8 cellular contexts compared by ENCODE assay signal in the genomic region with DNA sequence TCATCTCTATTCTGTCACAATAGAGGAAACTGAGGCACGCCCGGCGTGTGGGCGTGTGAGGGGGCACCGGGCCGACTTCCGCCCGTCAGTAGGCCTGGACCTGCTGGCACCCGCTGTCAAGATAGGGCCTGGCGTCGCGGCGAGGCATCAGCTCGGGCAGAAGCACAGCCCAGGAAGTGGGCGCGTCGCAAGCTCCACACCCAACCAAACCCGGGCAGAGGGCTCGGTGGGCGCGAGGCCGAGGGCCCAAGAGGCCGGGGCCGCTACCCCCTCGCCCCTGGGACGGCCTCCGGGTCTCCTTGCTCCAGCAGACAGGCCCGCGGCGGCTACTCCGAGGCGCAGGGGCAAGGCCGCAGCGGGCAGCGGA.
A peak's percentile ranks its signal among the peaks of the same experiment; 100 is the strongest.
DNase-seq lines count a peak whose midpoint lies in the region; ATAC-seq lines count a peak whose summit lies in the region.

No MANE protein-coding gene starts in this region.

- DNase-seq in activated T-cell treated with anti-CD3 and anti-CD28 coated beads, Interleukin-2, amount 50 U/mL, for 24 hours: no peak
- no peak for DNase-seq in activated T-cell treated with anti-CD3 and anti-CD28 coated beads, Interleukin-2, amount 50 U/mL, for 1 hour
- DNase-seq in activated T-helper 2 cell treated with anti-CD3 and anti-CD28 coated beads, Interferon-gamma antibody, Interleukin-2, Interleukin-4, amounts not matched to agents 10 μg/mL and 5 μg/mL and 100 μg/mL, durations not matched to agents 14 hours and 24 hours and 36 hours (ENCODE audit: low spot score): no peak
- no peak for DNase-seq in right cardiac atrium
- DNase-seq in stimulated activated effector memory CD8-positive, alpha-beta T cell treated with anti-CD3 and anti-CD28 coated beads, Interleukin-12 subunit alpha, Interleukin-12 subunit beta, amount 100 ng/mL, for 72 hours (ENCODE audit: low spot score in 2 of 2): no peak
- DNase-seq in NCI-H1930 (lab: John Stamatoyannopoulos, UW): no peak
- DNase-seq in NCI-H526 (lab: John Stamatoyannopoulos, UW): no peak

- H3K4me3 Mint-ChIP-seq in activated T-cell treated with anti-CD3 and anti-CD28 coated beads, Interleukin-2, amount 50 U/mL, for 24 hours: peak overlapping the region; percentile 87
- peak overlapping the region; percentile 40 for H3K4me3 Mint-ChIP-seq in activated T-helper 2 cell treated with anti-CD3 and anti-CD28 coated beads, Interferon-gamma antibody, Interleukin-2, Interleukin-4, amounts not matched to agents 10 μg/mL and 5 μg/mL and 100 μg/mL, durations not matched to agents 14 hours and 24 hours and 36 hours (ENCODE audit: low read depth)
- H3K4me3 Mint-ChIP-seq in stimulated activated effector memory CD8-positive, alpha-beta T cell treated with anti-CD3 and anti-CD28 coated beads, Interleukin-12 subunit alpha, Interleukin-12 subunit beta, amount 100 ng/mL, for 72 hours: peak overlapping the region; percentile 85

- ATAC-seq in HG03066 (IDR thresholded peaks at IDR 0.05; ENCODE audit: low read depth, unreplicated experiment) (peak; percentile 17), right cardiac atrium (peak; percentile 67 to 74)
- ATAC-seq in stimulated activated effector memory CD8-positive, alpha-beta T cell treated with anti-CD3 and anti-CD28 coated beads, Interleukin-12 subunit alpha, Interleukin-12 subunit beta, amount 100 ng/mL, for 72 hours: peak; percentile 73

- peak overlapping the region; percentile 96 for H3K27ac ChIP-seq in right cardiac atrium (ENCODE audit: low read length)

- H3K27ac Mint-ChIP-seq in activated T-cell treated with anti-CD3 and anti-CD28 coated beads, Interleukin-2, amount 50 U/mL, for 24 hours: peak overlapping the region; percentile 97
- peak overlapping the region; percentile 58 for H3K27ac Mint-ChIP-seq in activated T-helper 2 cell treated with anti-CD3 and anti-CD28 coated beads, Interferon-gamma antibody, Interleukin-2, Interleukin-4, amounts not matched to agents 10 μg/mL and 5 μg/mL and 100 μg/mL, durations not matched to agents 14 hours and 24 hours and 36 hours
- H3K27ac Mint-ChIP-seq in stimulated activated effector memory CD8-positive, alpha-beta T cell treated with anti-CD3 and anti-CD28 coated beads, Interleukin-12 subunit alpha, Interleukin-12 subunit beta, amount 100 ng/mL, for 72 hours: peak overlapping the region; percentile 97

- H3K27me3 ChIP-seq in right cardiac atrium (ENCODE audit: control insufficient read depth, insufficient read depth): no peaks in the 10 kb centered on the region

- H3K9me3 ChIP-seq in right cardiac atrium (ENCODE audit: control insufficient read depth, low read length): no peaks in the 10 kb centered on the region

- no peaks in the 10 kb centered on the region for H3K27me3 Mint-ChIP-seq in activated T-cell treated with anti-CD3 and anti-CD28 coated beads, Interleukin-2, amount 50 U/mL, for 24 hours
- H3K27me3 Mint-ChIP-seq in activated T-helper 2 cell treated with anti-CD3 and anti-CD28 coated beads, Interferon-gamma antibody, Interleukin-2, Interleukin-4, amounts not matched to agents 10 μg/mL and 5 μg/mL and 100 μg/mL, durations not matched to agents 14 hours and 24 hours and 36 hours (ENCODE audit: low read depth): peaks cover 8% of the 10 kb centered on the region

- peaks cover 6% of the 10 kb centered on the region for H3K36me3 Mint-ChIP-seq in activated T-cell treated with anti-CD3 and anti-CD28 coated beads, Interleukin-2, amount 50 U/mL, for 24 hours (ENCODE audit: low read depth)
- H3K36me3 Mint-ChIP-seq in activated T-helper 2 cell treated with anti-CD3 and anti-CD28 coated beads, Interferon-gamma antibody, Interleukin-2, Interleukin-4, amounts not matched to agents 10 μg/mL and 5 μg/mL and 100 μg/mL, durations not matched to agents 14 hours and 24 hours and 36 hours (ENCODE audit: low read depth): peaks cover 4% of the 10 kb centered on the region
- H3K36me3 Mint-ChIP-seq in stimulated activated effector memory CD8-positive, alpha-beta T cell treated with anti-CD3 and anti-CD28 coated beads, Interleukin-12 subunit alpha, Interleukin-12 subunit beta, amount 100 ng/mL, for 72 hours: peaks cover 12% of the 10 kb centered on the region

- H3K4me1 Mint-ChIP-seq in activated T-cell treated with anti-CD3 and anti-CD28 coated beads, Interleukin-2, amount 50 U/mL, for 24 hours (ENCODE audit: low read depth): peaks cover 55% of the 10 kb centered on the region
- peaks cover 41% of the 10 kb centered on the region for H3K4me1 Mint-ChIP-seq in activated T-helper 2 cell treated with anti-CD3 and anti-CD28 coated beads, Interferon-gamma antibody, Interleukin-2, Interleukin-4, amounts not matched to agents 10 μg/mL and 5 μg/mL and 100 μg/mL, durations not matched to agents 14 hours and 24 hours and 36 hours (ENCODE audit: low read depth)
- peaks cover 49% of the 10 kb centered on the region for H3K4me1 Mint-ChIP-seq in stimulated activated effector memory CD8-positive, alpha-beta T cell treated with anti-CD3 and anti-CD28 coated beads, Interleukin-12 subunit alpha, Interleukin-12 subunit beta, amount 100 ng/mL, for 72 hours

- intact Hi-C loops in activated T-helper 2 cell treated with anti-CD3 and anti-CD28 coated beads, Interferon-gamma antibody, Interleukin-2, Interleukin-4, amounts not matched to agents 10 μg/mL and 5 μg/mL and 100 μg/mL, durations not matched to agents 14 hours and 24 hours and 36 hours (cut with micrococcal nuclease): loop anchor here (1.0 to 10.0 kb wide), 10 partner anchors 41 to 658 kb away; a partner anchor contains a TSS
- intact Hi-C loops in right cardiac atrium (cut with DNase I): loop anchor here in 2 of 4 donors (10.0 kb wide), 2 partner anchors 82 to 432 kb away; a partner anchor contains a TSS

- H3K9me3 Mint-ChIP-seq in activated T-cell treated with anti-CD3 and anti-CD28 coated beads, Interleukin-2, amount 50 U/mL, for 24 hours: peaks cover 3% of the 10 kb centered on the region
- no peaks in the 10 kb centered on the region for H3K9me3 Mint-ChIP-seq in activated T-helper 2 cell treated with anti-CD3 and anti-CD28 coated beads, Interferon-gamma antibody, Interleukin-2, Interleukin-4, amounts not matched to agents 10 μg/mL and 5 μg/mL and 100 μg/mL, durations not matched to agents 14 hours and 24 hours and 36 hours
- H3K9me3 Mint-ChIP-seq in stimulated activated effector memory CD8-positive, alpha-beta T cell treated with anti-CD3 and anti-CD28 coated beads, Interleukin-12 subunit alpha, Interleukin-12 subunit beta, amount 100 ng/mL, for 72 hours: peaks cover 4% of the 10 kb centered on the region

- 10% methylated on average over 35 of the region's 35 CpGs for WGBS in right cardiac atrium

- peaks cover 3% of the 10 kb centered on the region for H3K4me1 ChIP-seq in right cardiac atrium (ENCODE audit: control insufficient read depth, insufficient read depth, low read length)

- H3K4me3 ChIP-seq in right cardiac atrium (ENCODE audit: low read length): peak overlapping the region; percentile 81

Comparison
In these comparisons a context has a peak if more than half of its experiments do, and no peak if none do; other contexts are left out.
1. ATAC-seq: peak in every context shown above with its lines; median percentile 73 in stimulated activated effector memory CD8-positive, alpha-beta T cell treated with anti-CD3 and anti-CD28 coated beads, Interleukin-12 subunit alpha, Interleukin-12 subunit beta, amount 100 ng/mL, for 72 hours; 70 in right cardiac atrium; 17 in HG03066.